In genomic region chr7:133394369-133394768, GRCh38 we compare ENCODE assay signal across 12 cellular contexts.
"Had no signal": no experiment of that assay in that cellular context is flagged by ENCODE, and none has a peak within 500 bp of the region (broad histone marks: within the 10 kb centered on the region; RNA-seq: fewer than 3 reads in every experiment).

No MANE protein-coding gene starts in this region.

- H3K27ac Mint-ChIP-seq: activated naive CD4-positive, alpha-beta T cell treated with anti-CD3 and anti-CD28 coated beads, Interleukin-2, amount 10 ng/mL, durations not matched to agents 7 days and 5 days; activated T-helper 2 cell treated with anti-CD3 and anti-CD28 coated beads, Interferon-gamma antibody, Interleukin-2, Interleukin-4, amounts not matched to agents 10 μg/mL and 5 μg/mL and 100 μg/mL, durations not matched to agents 14 hours and 24 hours and 36 hours; neural progenitor cell; stimulated activated naive CD8-positive, alpha-beta T cell treated with anti-CD3 and anti-CD28 coated beads, Interleukin-15, amount 100 ng/mL, for 72 hours; type B pancreatic cell had no signal

- H3K4me3 Mint-ChIP-seq: activated naive CD4-positive, alpha-beta T cell treated with anti-CD3 and anti-CD28 coated beads, Interleukin-2, amount 10 ng/mL, durations not matched to agents 7 days and 5 days; neural progenitor cell; stimulated activated naive CD8-positive, alpha-beta T cell treated with anti-CD3 and anti-CD28 coated beads, Interleukin-15, amount 100 ng/mL, for 72 hours; type B pancreatic cell had no signal

- H3K36me3 ChIP-seq: ascending aorta, neural progenitor cell, right lobe of liver had no signal

- DNase-seq: activated CD4-positive, alpha-beta T cell treated with anti-CD3 and anti-CD28 coated beads, Interleukin-2, amount 50 U/mL, for 48 hours; activated naive CD4-positive, alpha-beta T cell treated with anti-CD3 and anti-CD28 coated beads, Interleukin-2, amount 10 ng/mL, durations not matched to agents 7 days and 5 days; foreskin melanocyte; kidney glomerular epithelial cell; mesendoderm; right lobe of liver; stimulated activated naive CD8-positive, alpha-beta T cell treated with anti-CD3 and anti-CD28 coated beads, Interleukin-15, amount 100 ng/mL, for 72 hours had no signal

- H3K9me3 Mint-ChIP-seq: activated naive CD4-positive, alpha-beta T cell treated with anti-CD3 and anti-CD28 coated beads, Interleukin-2, amount 10 ng/mL, durations not matched to agents 7 days and 5 days; activated T-helper 2 cell treated with anti-CD3 and anti-CD28 coated beads, Interferon-gamma antibody, Interleukin-2, Interleukin-4, amounts not matched to agents 10 μg/mL and 5 μg/mL and 100 μg/mL, durations not matched to agents 14 hours and 24 hours and 36 hours; neural progenitor cell; stimulated activated naive CD8-positive, alpha-beta T cell treated with anti-CD3 and anti-CD28 coated beads, Interleukin-15, amount 100 ng/mL, for 72 hours; type B pancreatic cell had no signal

- H3K4me3 ChIP-seq: ascending aorta, neural progenitor cell, right lobe of liver had no signal

- H3K4me1 Mint-ChIP-seq: activated naive CD4-positive, alpha-beta T cell treated with anti-CD3 and anti-CD28 coated beads, Interleukin-2, amount 10 ng/mL, durations not matched to agents 7 days and 5 days; neural progenitor cell had no signal

- ATAC-seq: right lobe of liver; stimulated activated naive CD8-positive, alpha-beta T cell treated with anti-CD3 and anti-CD28 coated beads, Interleukin-15, amount 100 ng/mL, for 72 hours had no signal

- H3K27me3 Mint-ChIP-seq: activated naive CD4-positive, alpha-beta T cell treated with anti-CD3 and anti-CD28 coated beads, Interleukin-2, amount 10 ng/mL, durations not matched to agents 7 days and 5 days; stimulated activated naive CD8-positive, alpha-beta T cell treated with anti-CD3 and anti-CD28 coated beads, Interleukin-15, amount 100 ng/mL, for 72 hours; type B pancreatic cell had no signal

- H3K27ac ChIP-seq: ascending aorta, epithelial cell of prostate, neural progenitor cell, right lobe of liver had no signal

- H3K36me3 Mint-ChIP-seq: activated naive CD4-positive, alpha-beta T cell treated with anti-CD3 and anti-CD28 coated beads, Interleukin-2, amount 10 ng/mL, durations not matched to agents 7 days and 5 days had no signal

- H3K27me3 ChIP-seq: ascending aorta, neural progenitor cell, right lobe of liver had no signal

- H3K4me1 ChIP-seq: ascending aorta, neural progenitor cell, right lobe of liver had no signal

- H3K9me3 ChIP-seq: ascending aorta, right lobe of liver had no signal
